In the genomic region with DNA sequence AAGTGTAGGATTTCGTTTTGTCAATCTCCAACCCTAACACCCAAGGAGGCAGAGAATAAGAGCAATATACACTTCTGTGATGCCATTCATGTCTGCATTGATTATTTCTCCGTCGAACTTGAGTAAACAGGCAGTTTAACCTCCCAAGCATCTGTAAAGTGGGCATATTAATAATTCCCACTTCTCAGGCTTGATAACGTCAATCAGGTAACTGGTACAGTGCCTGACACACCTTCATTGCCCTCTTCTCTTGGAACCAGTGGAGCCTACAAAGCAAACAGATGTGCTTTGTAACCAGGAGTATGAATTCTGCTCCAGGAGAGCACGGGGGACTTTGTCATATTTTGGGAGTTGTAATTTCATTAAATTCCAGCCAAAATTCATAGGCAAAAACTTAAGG, we compare ENCODE assay signal across 8 cellular contexts. TPM values are rescaled to one million over a fixed set of nuclear protein-coding genes. Genes with fewer than 3 reads are reported as not detected.
DNase-seq lines count a peak whose midpoint lies in the region; ATAC-seq and TF ChIP-seq lines count a peak whose summit lies in the region.

No MANE protein-coding gene starts in this region.

- H3K36me3 ChIP-seq in left lung (no peaks in the 10 kb centered on the region), testis (ENCODE audit: low read depth, missing control alignments) (no peaks in the 10 kb centered on the region)

- H3K4me1 ChIP-seq in left lung (peaks cover 0 to 17% of the 10 kb centered on the region in 2 donors), testis (no peaks in the 10 kb centered on the region)

- no peak for TF ChIP-seq POLR2A in testis (IDR thresholded peaks at IDR 0.05)

- H3K4me3 Mint-ChIP-seq in activated T-cell treated with anti-CD3 and anti-CD28 coated beads, Interleukin-2, amount 50 U/mL, for 72 hours: peak overlapping the region; percentile 69 to 86
- peak overlapping the region; percentile 81 for H3K4me3 Mint-ChIP-seq in activated naive CD8-positive, alpha-beta T cell treated with anti-CD3 and anti-CD28 coated beads for 36 hours

- intact Hi-C loops in left lung (cut with DNase I): no loop called here
- intact Hi-C loops in testis (cut with DNase I; ENCODE audit: low total_unique reads): no loop called here

- no peaks in the 10 kb centered on the region for H3K27me3 ChIP-seq in left lung
- H3K27me3 ChIP-seq in testis: no peaks in the 10 kb centered on the region

- DNase-seq in activated T-cell treated with anti-CD3 and anti-CD28 coated beads, Interleukin-2, amount 50 U/mL, for 72 hours: no peak
- DNase-seq in activated T-cell treated with anti-CD3 and anti-CD28 coated beads for 4 hours (no peak), left lung (no peak), testis (no peak), NCI-H748 (lab: John Stamatoyannopoulos, UW; ENCODE audit: unreplicated experiment) (no peak), pons (ENCODE audit: low spot score) (no peak)
- no peak for DNase-seq in activated naive CD8-positive, alpha-beta T cell treated with anti-CD3 and anti-CD28 coated beads for 36 hours

- TF ChIP-seq CTCF in left lung (IDR thresholded peaks at IDR 0.05) (no peak), testis (IDR thresholded peaks at IDR 0.05) (no peak)

- H3K9me3 Mint-ChIP-seq in activated T-cell treated with anti-CD3 and anti-CD28 coated beads, Interleukin-2, amount 50 U/mL, for 72 hours: peaks cover 0 to 3% of the 10 kb centered on the region in 2 donors
- peaks cover 4% of the 10 kb centered on the region for H3K9me3 Mint-ChIP-seq in activated naive CD8-positive, alpha-beta T cell treated with anti-CD3 and anti-CD28 coated beads for 36 hours

- H3K27ac ChIP-seq in left lung (no peak overlapping the region), testis (no peak overlapping the region)

- H3K4me1 Mint-ChIP-seq in activated T-cell treated with anti-CD3 and anti-CD28 coated beads, Interleukin-2, amount 50 U/mL, for 72 hours (ENCODE audit: low read depth): peaks cover 9% of the 10 kb centered on the region
- peaks cover 21% of the 10 kb centered on the region for H3K4me1 Mint-ChIP-seq in activated naive CD8-positive, alpha-beta T cell treated with anti-CD3 and anti-CD28 coated beads for 36 hours

- H3K27me3 Mint-ChIP-seq in activated T-cell treated with anti-CD3 and anti-CD28 coated beads, Interleukin-2, amount 50 U/mL, for 72 hours (ENCODE audit: low read depth): peaks cover 7% of the 10 kb centered on the region
- H3K27me3 Mint-ChIP-seq in activated naive CD8-positive, alpha-beta T cell treated with anti-CD3 and anti-CD28 coated beads for 36 hours: no peaks in the 10 kb centered on the region

- H3K27ac Mint-ChIP-seq in activated T-cell treated with anti-CD3 and anti-CD28 coated beads, Interleukin-2, amount 50 U/mL, for 72 hours: peak overlapping the region; percentile 90
- no peak overlapping the region for H3K27ac Mint-ChIP-seq in activated naive CD8-positive, alpha-beta T cell treated with anti-CD3 and anti-CD28 coated beads for 36 hours

- no peaks in the 10 kb centered on the region for H3K9me3 ChIP-seq in left lung
- no peaks in the 10 kb centered on the region for H3K9me3 ChIP-seq in testis

- H3K36me3 Mint-ChIP-seq in activated T-cell treated with anti-CD3 and anti-CD28 coated beads, Interleukin-2, amount 50 U/mL, for 72 hours (ENCODE audit: insufficient read depth in 2 of 2): peaks cover 0 to 2% of the 10 kb centered on the region in 2 donors
- H3K36me3 Mint-ChIP-seq in activated naive CD8-positive, alpha-beta T cell treated with anti-CD3 and anti-CD28 coated beads for 36 hours: peaks cover 1% of the 10 kb centered on the region

- 39 to 44% methylated on average over 5 of the region's 5 CpGs for WGBS in testis, 2 donors

- ATAC-seq in activated T-cell treated with anti-CD3 and anti-CD28 coated beads, Interleukin-2, amount 50 U/mL, for 72 hours (replicated peaks in 1 of 2): no peak
- no peak for ATAC-seq in left lung
- no peak for ATAC-seq in HG03354 (IDR thresholded peaks at IDR 0.05; ENCODE audit: poor library complexity, severe bottlenecking, unreplicated experiment)

- H3K4me3 ChIP-seq in left lung (peak overlapping the region; percentile 18 to 40), testis (peak overlapping the region; percentile 48 to 52)

RNA-seq across cellular contexts. Expression of gene PLCG2, which starts 32.5 kb away (rescaled TPM):
- 10 to 100 TPM in 1 of 2 donors, 1 to 10 TPM in 1; 8.0 to 25.6 TPM for total RNA-seq in activated T-cell treated with anti-CD3 and anti-CD28 coated beads, Interleukin-2, amount 50 U/mL, for 72 hours
- 1 to 10 TPM; 7.7 to 8.1 TPM for total RNA-seq in activated naive CD8-positive, alpha-beta T cell treated with anti-CD3 and anti-CD28 coated beads for 36 hours
- total RNA-seq in left lung (10 to 100 TPM; 22.5 to 48.7 TPM), testis (10 to 100 TPM in 1 of 2 donors, 1 to 10 TPM in 1; 8.0 to 11.3 TPM)
- polyA plus RNA-seq in testis (ENCODE audit: insufficient read depth, low read depth, low replicate concordance): 6.8 TPM
